Comparison of ENCODE assay signal across 17 cellular contexts in genomic region chr5:11528720-11529119, GRCh38.
"Had no signal": no experiment of that assay in that cellular context is flagged by ENCODE, and none has a peak within 500 bp of the region (broad histone marks: within the 10 kb centered on the region; RNA-seq: fewer than 3 reads in every experiment).

No MANE protein-coding gene starts in this region.

- DNase-seq: activated CD4-positive, alpha-beta memory T cell treated with anti-CD3 and anti-CD28 coated beads for 36 hours; activated CD4-positive, alpha-beta T cell treated with anti-CD3 and anti-CD28 coated beads for 4 hours; activated gamma-delta T cell treated with Interleukin-2 at 50 U/mL for 16 hours; activated T-cell treated with anti-CD3 and anti-CD28 coated beads for 4 hours; foreskin melanocyte; glutamatergic neuron; mesenchymal stem cell; natural killer cell; stimulated activated CD4-positive, alpha-beta T cell treated with anti-CD3 and anti-CD28 coated beads, Interleukin-12 subunit alpha, Interleukin-12 subunit beta, amount 100 ng/mL, for 4 hours; stimulated activated CD4-positive, alpha-beta T cell treated with anti-CD3 and anti-CD28 coated beads, Interleukin-1b, Interleukin-23, amount 100 ng/mL, for 48 hours; stimulated activated CD8-positive, alpha-beta memory T cell treated with anti-CD3 and anti-CD28 coated beads, Interleukin-4, amount 100 ng/mL, for 48 hours; stimulated activated naive CD4-positive, alpha-beta T cell; tibial artery had no signal

- H3K36me3 Mint-ChIP-seq: activated CD4-positive, alpha-beta memory T cell treated with anti-CD3 and anti-CD28 coated beads for 36 hours; activated naive CD4-positive, alpha-beta T cell treated with anti-CD3 and anti-CD28 coated beads, Interleukin-2, amount 50 U/mL, for 72 hours; natural killer cell had no signal

- H3K27me3 ChIP-seq: tibial artery had no signal

- H3K36me3 ChIP-seq: tibial artery had no signal

- H3K4me1 ChIP-seq: parathyroid adenoma, tibial artery had no signal

- H3K27ac ChIP-seq: parathyroid adenoma, tibial artery had no signal

- H3K4me3 ChIP-seq: tibial artery had no signal

- H3K27me3 Mint-ChIP-seq: activated CD4-positive, alpha-beta memory T cell treated with anti-CD3 and anti-CD28 coated beads for 36 hours had no signal

- H3K9ac ChIP-seq: parathyroid adenoma had no signal

- ATAC-seq: activated naive CD4-positive, alpha-beta T cell treated with anti-CD3 and anti-CD28 coated beads, Interleukin-2, amount 50 U/mL, for 72 hours; natural killer cell had no signal

- H3K27ac Mint-ChIP-seq: activated CD4-positive, alpha-beta memory T cell treated with anti-CD3 and anti-CD28 coated beads for 36 hours; activated naive CD4-positive, alpha-beta T cell treated with anti-CD3 and anti-CD28 coated beads, Interleukin-2, amount 50 U/mL, for 72 hours; activated T-helper 1 cell treated with anti-CD3 and anti-CD28 coated beads, Interleukin-12 subunit alpha, Interleukin-12 subunit beta, Interleukin-2, Interleukin-4 antibody, amounts not matched to agents 30 ng/mL and 10 ng/mL and 1 ng/mL, durations not matched to agents 14 hours and 24 hours and 36 hours; natural killer cell; T-helper 2 cell treated with Interferon-gamma antibody and Interleukin-4, amounts not matched to agents 5 μg/mL and 100 μg/mL, for 36 hours had no signal

- H3K9me3 Mint-ChIP-seq: activated CD4-positive, alpha-beta memory T cell treated with anti-CD3 and anti-CD28 coated beads for 36 hours; activated naive CD4-positive, alpha-beta T cell treated with anti-CD3 and anti-CD28 coated beads, Interleukin-2, amount 50 U/mL, for 72 hours; activated T-helper 1 cell treated with anti-CD3 and anti-CD28 coated beads, Interleukin-12 subunit alpha, Interleukin-12 subunit beta, Interleukin-2, Interleukin-4 antibody, amounts not matched to agents 30 ng/mL and 10 ng/mL and 1 ng/mL, durations not matched to agents 14 hours and 24 hours and 36 hours; natural killer cell; T-helper 2 cell treated with Interferon-gamma antibody and Interleukin-4, amounts not matched to agents 5 μg/mL and 100 μg/mL, for 36 hours had no signal

- H3K4me3 Mint-ChIP-seq: activated CD4-positive, alpha-beta memory T cell treated with anti-CD3 and anti-CD28 coated beads for 36 hours; activated T-helper 1 cell treated with anti-CD3 and anti-CD28 coated beads, Interleukin-12 subunit alpha, Interleukin-12 subunit beta, Interleukin-2, Interleukin-4 antibody, amounts not matched to agents 30 ng/mL and 10 ng/mL and 1 ng/mL, durations not matched to agents 14 hours and 24 hours and 36 hours; natural killer cell; T-helper 2 cell treated with Interferon-gamma antibody and Interleukin-4, amounts not matched to agents 5 μg/mL and 100 μg/mL, for 36 hours had no signal

- H3K9me3 ChIP-seq: tibial artery had no signal
